18 cellular contexts compared by ENCODE assay signal in genomic region chrX:95903490-95903889, GRCh38.
DNase-seq lines count a peak whose midpoint lies in the region; TF ChIP-seq lines count a peak whose summit lies in the region.
"Had no signal": no experiment of that assay in that cellular context is flagged by ENCODE, and none has a peak within 500 bp of the region (broad histone marks: within the 10 kb centered on the region; RNA-seq: fewer than 3 reads in every experiment).

No MANE protein-coding gene starts in this region.

- 6% methylated on average over 2 of the region's 3 CpGs; no CpG with 5 or more reads in 1 of the 2 experiments for WGBS in mesodermal cell (ENCODE audit: insufficient coverage in 2 of 2), 2 experiments
- 39% methylated on average over 3 of the region's 3 CpGs; no CpG with 5 or more reads in 1 of the 2 donors for WGBS in transverse colon (ENCODE audit: low coverage in 1 of 2), 2 donors

- no peaks in the 10 kb centered on the region for H3K9me3 ChIP-seq in mesodermal cell (ENCODE audit: control insufficient read depth, low read length)
- H3K9me3 ChIP-seq in WERI-Rb-1 (ENCODE audit: severe bottlenecking): no peaks in the 10 kb centered on the region
- H3K9me3 ChIP-seq in transverse colon: no peaks in the 10 kb centered on the region
- H3K9me3 ChIP-seq: body of pancreas, lower lobe of right lung, thoracic aorta had no signal

- H3K36me3 ChIP-seq in mesodermal cell (ENCODE audit: control insufficient read depth, insufficient read depth, low read length): no peaks in the 10 kb centered on the region
- no peaks in the 10 kb centered on the region for H3K36me3 ChIP-seq in WERI-Rb-1
- H3K36me3 ChIP-seq in transverse colon: no peaks in the 10 kb centered on the region
- H3K36me3 ChIP-seq: esophagus muscularis mucosa, lower lobe of right lung, right atrium auricular region, thoracic aorta had no signal

- intact Hi-C loops in transverse colon (cut with DNase I; ENCODE audit: low total_unique reads): no loop called here

- in situ Hi-C loops in transverse colon (cut with MboI; ENCODE audit: low pct_ligation_motif_present in 1 of 4, low pct_unique_long_range_greater_than_20kb in 1 of 4, low sequenced_read_pairs in 3 of 4): no loop called here

- H3K4me3 ChIP-seq in mesodermal cell (ENCODE audit: extremely low read depth, insufficient read depth, low read length, poor library complexity, severe bottlenecking) (no peak overlapping the region), WERI-Rb-1 (ENCODE audit: low read depth, low read length) (no peak overlapping the region), transverse colon (no peak overlapping the region)
- H3K4me3 ChIP-seq: body of pancreas, dorsolateral prefrontal cortex, esophagus muscularis mucosa, lower lobe of right lung, right atrium auricular region, thoracic aorta had no signal

- TF ChIP-seq EP300 in transverse colon (IDR thresholded peaks at IDR 0.05; ENCODE audit: low read depth): no peak

- DNase-seq in HT-29 (ENCODE audit: low spot score) (peak; percentile 8), OCI-M2 (lab: John Stamatoyannopoulos, UW; ENCODE audit: unreplicated experiment) (peak; percentile 28), dermis blood vessel endothelial cell (peak; percentile 34), WERI-Rb-1 (no peak), transverse colon (no peak)
- DNase-seq in stimulated activated naive CD4-positive, alpha-beta T cell treated with Interleukin-2 at 50 U/mL for 16 hours (lab: John Stamatoyannopoulos, UW): no peak
- DNase-seq: activated CD4-positive, alpha-beta T cell treated with anti-CD3 and anti-CD28 coated beads, Interleukin-2, amount 10 ng/mL, durations not matched to agents 24 days and 14 days; activated CD8-positive, alpha-beta memory T cell treated with anti-CD3 and anti-CD28 coated beads, Interleukin-2, amount 50 U/mL, for 4 hours; body of pancreas; COR-L47; dorsolateral prefrontal cortex; EL; lower lobe of right lung; NCI-H748 treated with DMSO at 0.1 percent for 48 hours had no signal

- H3K4me1 ChIP-seq in mesodermal cell (ENCODE audit: control insufficient read depth, insufficient read depth, low read length, poor library complexity, severe bottlenecking) (peaks cover 8% of the 10 kb centered on the region), transverse colon (no peaks in the 10 kb centered on the region)
- H3K4me1 ChIP-seq: body of pancreas, esophagus muscularis mucosa, lower lobe of right lung, right atrium auricular region had no signal

- H3K27me3 ChIP-seq in WERI-Rb-1 (ENCODE audit: insufficient read depth, low read depth, severe bottlenecking): peaks cover 21% of the 10 kb centered on the region
- no peaks in the 10 kb centered on the region for H3K27me3 ChIP-seq in transverse colon
- H3K27me3 ChIP-seq: body of pancreas, esophagus muscularis mucosa, right atrium auricular region had no signal

- peak overlapping the region; percentile 82 for H3K27ac ChIP-seq in mesodermal cell (ENCODE audit: low read depth, low read length, severe bottlenecking)
- no peak overlapping the region for H3K27ac ChIP-seq in WERI-Rb-1
- no peak overlapping the region for H3K27ac ChIP-seq in transverse colon
- H3K27ac ChIP-seq: body of pancreas, dorsolateral prefrontal cortex, esophagus muscularis mucosa, lower lobe of right lung, right atrium auricular region, thoracic aorta had no signal

- TF ChIP-seq POLR2A in transverse colon (IDR thresholded peaks at IDR 0.05): no peak

- no peak for TF ChIP-seq CTCF in WERI-Rb-1 (IDR thresholded peaks at IDR 0.05; ENCODE audit: low read depth, low read length)
- TF ChIP-seq CTCF in transverse colon (IDR thresholded peaks at IDR 0.05): no peak

Comparison
In these comparisons a context has a peak if more than half of its experiments do, and no peak if none do; other contexts are left out.
1. DNase-seq: peak in HT-29 (single experiment), OCI-M2 (single experiment) and dermis blood vessel endothelial cell (single experiment); none in WERI-Rb-1 (single experiment), stimulated activated naive CD4-positive, alpha-beta T cell treated with Interleukin-2 at 50 U/mL for 16 hours (single experiment) and transverse colon (single experiment).